16 cellular contexts compared by ENCODE assay signal in the genomic region with DNA sequence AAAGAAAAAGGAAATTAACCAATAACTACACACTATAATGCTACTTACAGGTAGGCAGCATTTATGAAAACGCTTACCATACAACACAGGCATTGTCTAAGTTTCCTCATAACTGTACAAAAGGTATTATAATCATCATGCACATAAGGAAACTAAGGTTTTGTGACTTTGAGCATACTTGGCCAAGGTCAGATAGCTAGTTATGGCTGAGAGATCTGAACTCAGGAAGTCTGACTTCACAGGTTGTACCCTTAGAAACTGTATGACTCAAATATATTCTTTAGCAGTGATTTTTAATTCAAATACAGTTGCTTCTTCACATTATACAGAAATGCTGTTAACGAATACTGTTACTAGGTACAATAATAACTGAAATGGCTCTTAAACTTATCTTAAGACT.
DNase-seq lines count a peak whose midpoint lies in the region; ATAC-seq and TF ChIP-seq lines count a peak whose summit lies in the region.
"Had no signal": no experiment of that assay in that cellular context is flagged by ENCODE, and none has a peak within 500 bp of the region (broad histone marks: within the 10 kb centered on the region; RNA-seq: fewer than 3 reads in every experiment).

No MANE protein-coding gene starts in this region.

- H3K4me1 Mint-ChIP-seq in activated CD8-positive, alpha-beta T cell treated with anti-CD3 and anti-CD28 coated beads for 36 hours (ENCODE audit: low read depth), result peaks cover 41% of the 10 kb centered on the region
- H3K4me1 Mint-ChIP-seq in activated CD8-positive, alpha-beta T cell treated with anti-CD3 and anti-CD28 coated beads, Interleukin-2, amount 10 ng/mL, durations not matched to agents 7 days and 5 days (ENCODE audit: low read depth), result peaks cover 43% of the 10 kb centered on the region
- peaks cover 19 to 67% (median 65%) of the 10 kb centered on the region in 7 donors for H3K4me1 Mint-ChIP-seq in naive thymus-derived CD4-positive, alpha-beta T cell

- peak; percentile 42 for ATAC-seq in activated CD8-positive, alpha-beta T cell treated with anti-CD3 and anti-CD28 coated beads for 36 hours
- no peak for ATAC-seq in activated CD8-positive, alpha-beta T cell treated with anti-CD3 and anti-CD28 coated beads, Interleukin-2, amount 10 ng/mL, durations not matched to agents 7 days and 5 days
- peak; percentile 70 for ATAC-seq in GM19463 (IDR thresholded peaks at IDR 0.05; ENCODE audit: unreplicated experiment)
- peak; percentile 60 for ATAC-seq in HG03565 (IDR thresholded peaks at IDR 0.05; ENCODE audit: unreplicated experiment)
- ATAC-seq in naive thymus-derived CD4-positive, alpha-beta T cell, result no peak
- no peak for ATAC-seq in upper lobe of left lung (ENCODE audit: low FRiP score in 2 of 2)

- H3K9me3 Mint-ChIP-seq in activated CD8-positive, alpha-beta T cell treated with anti-CD3 and anti-CD28 coated beads for 36 hours, result no peaks in the 10 kb centered on the region
- no peaks in the 10 kb centered on the region for H3K9me3 Mint-ChIP-seq in activated CD8-positive, alpha-beta T cell treated with anti-CD3 and anti-CD28 coated beads, Interleukin-2, amount 10 ng/mL, durations not matched to agents 7 days and 5 days (ENCODE audit: insufficient read depth)
- no peaks in the 10 kb centered on the region for H3K9me3 Mint-ChIP-seq in naive thymus-derived CD4-positive, alpha-beta T cell

- no peak for TF ChIP-seq POLR2A in upper lobe of left lung (IDR thresholded peaks at IDR 0.05)

- H3K36me3 Mint-ChIP-seq in activated CD8-positive, alpha-beta T cell treated with anti-CD3 and anti-CD28 coated beads for 36 hours (ENCODE audit: low read depth), result peaks cover 45% of the 10 kb centered on the region
- H3K36me3 Mint-ChIP-seq in activated CD8-positive, alpha-beta T cell treated with anti-CD3 and anti-CD28 coated beads, Interleukin-2, amount 10 ng/mL, durations not matched to agents 7 days and 5 days (ENCODE audit: low read depth), result peaks cover 52% of the 10 kb centered on the region
- peaks cover 4 to 36% (median 26%) of the 10 kb centered on the region in 5 donors for H3K36me3 Mint-ChIP-seq in naive thymus-derived CD4-positive, alpha-beta T cell

- no peak overlapping the region for H3K27ac ChIP-seq in naive thymus-derived CD4-positive, alpha-beta T cell (ENCODE audit: low read depth, low read length)
- no peak overlapping the region for H3K27ac ChIP-seq in upper lobe of left lung
- H3K27ac ChIP-seq: HL-60, Peyer's patch had no signal

- no peaks in the 10 kb centered on the region for H3K27me3 Mint-ChIP-seq in activated CD8-positive, alpha-beta T cell treated with anti-CD3 and anti-CD28 coated beads for 36 hours
- no peaks in the 10 kb centered on the region for H3K27me3 Mint-ChIP-seq in activated CD8-positive, alpha-beta T cell treated with anti-CD3 and anti-CD28 coated beads, Interleukin-2, amount 10 ng/mL, durations not matched to agents 7 days and 5 days (ENCODE audit: low read depth)
- no peaks in the 10 kb centered on the region for H3K27me3 Mint-ChIP-seq in naive thymus-derived CD4-positive, alpha-beta T cell

- TF ChIP-seq CTCF in activated CD8-positive, alpha-beta T cell treated with anti-CD3 and anti-CD28 coated beads for 36 hours (IDR thresholded peaks at IDR 0.05), result no peak
- TF ChIP-seq CTCF in upper lobe of left lung (IDR thresholded peaks at IDR 0.05), result no peak

- intact Hi-C loops in activated CD8-positive, alpha-beta T cell treated with anti-CD3 and anti-CD28 coated beads for 36 hours (cut with micrococcal nuclease), result no loop called here
- intact Hi-C loops in naive thymus-derived CD4-positive, alpha-beta T cell (cut with micrococcal nuclease), result loop anchor here in 1 of 2 donors (1.0 kb wide), 1 partner anchor 8 kb away; no protein-coding TSS in a partner anchor

- H3K4me3 Mint-ChIP-seq in activated CD8-positive, alpha-beta T cell treated with anti-CD3 and anti-CD28 coated beads for 36 hours, result no peak overlapping the region
- no peak overlapping the region for H3K4me3 Mint-ChIP-seq in activated CD8-positive, alpha-beta T cell treated with anti-CD3 and anti-CD28 coated beads, Interleukin-2, amount 10 ng/mL, durations not matched to agents 7 days and 5 days
- H3K4me3 Mint-ChIP-seq in naive thymus-derived CD4-positive, alpha-beta T cell, result peak overlapping the region in 4 of 10 donors; percentile 17 to 58 (median 38)

- 81 to 89% methylated on average over 2 of the region's 2 CpGs for WGBS in upper lobe of left lung, 2 donors

- H3K36me3 ChIP-seq in naive thymus-derived CD4-positive, alpha-beta T cell (ENCODE audit: control insufficient read depth in 2 of 3, insufficient read depth in 3 of 3, low read length in 3 of 3), result peaks cover 11 to 20% (median 14%) of the 10 kb centered on the region in 3 experiments
- peaks cover 7 to 55% (median 30%) of the 10 kb centered on the region in 4 donors for H3K36me3 ChIP-seq in upper lobe of left lung

- peaks cover 18 to 45% of the 10 kb centered on the region in 2 donors for H3K4me1 ChIP-seq in naive thymus-derived CD4-positive, alpha-beta T cell (ENCODE audit: control insufficient read depth in 2 of 2, insufficient read depth in 2 of 2, low read length in 2 of 2)
- peaks cover 0 to 5% (median 0%) of the 10 kb centered on the region in 4 donors for H3K4me1 ChIP-seq in upper lobe of left lung
- H3K4me1 ChIP-seq: Caco-2, Peyer's patch had no signal

- DNase-seq in activated CD8-positive, alpha-beta T cell treated with anti-CD3 and anti-CD28 coated beads for 36 hours, result no peak
- DNase-seq in activated CD8-positive, alpha-beta T cell treated with anti-CD3 and anti-CD28 coated beads, Interleukin-2, amount 10 ng/mL, durations not matched to agents 7 days and 5 days, result no peak
- peak in 1 of 9 donors; percentile 15 for DNase-seq in naive thymus-derived CD4-positive, alpha-beta T cell
- DNase-seq in NAMALWA (ENCODE audit: low spot score) (no peak), upper lobe of left lung (no peak), NCI-H526 (lab: John Stamatoyannopoulos, UW) (no peak)
- DNase-seq: Caco-2; effector CD8-positive, alpha-beta T cell; mesendoderm; NCI-H1694 treated with DMSO at 0.1 percent for 48 hours; NCI-H524 treated with DMSO at 0.1 percent for 48 hours; Peyer's patch had no signal

- H3K27me3 ChIP-seq in naive thymus-derived CD4-positive, alpha-beta T cell (ENCODE audit: control insufficient read depth in 2 of 2, insufficient read depth in 2 of 2, low read length in 2 of 2), result no peaks in the 10 kb centered on the region
- no peaks in the 10 kb centered on the region for H3K27me3 ChIP-seq in upper lobe of left lung
- H3K27me3 ChIP-seq: Peyer's patch had no signal

- no peak overlapping the region for H3K4me3 ChIP-seq in naive thymus-derived CD4-positive, alpha-beta T cell (ENCODE audit: low read length)
- no peak overlapping the region for H3K4me3 ChIP-seq in upper lobe of left lung
- H3K4me3 ChIP-seq: Peyer's patch, skin epidermis had no signal

- no peak for TF ChIP-seq EP300 in upper lobe of left lung (IDR thresholded peaks at IDR 0.05)

- no peak overlapping the region for H3K27ac Mint-ChIP-seq in activated CD8-positive, alpha-beta T cell treated with anti-CD3 and anti-CD28 coated beads for 36 hours
- no peak overlapping the region for H3K27ac Mint-ChIP-seq in activated CD8-positive, alpha-beta T cell treated with anti-CD3 and anti-CD28 coated beads, Interleukin-2, amount 10 ng/mL, durations not matched to agents 7 days and 5 days
- H3K27ac Mint-ChIP-seq in naive thymus-derived CD4-positive, alpha-beta T cell, result peak overlapping the region in 8 of 9 donors; percentile 27 to 93 (median 74)

- no peaks in the 10 kb centered on the region for H3K9me3 ChIP-seq in naive thymus-derived CD4-positive, alpha-beta T cell (ENCODE audit: control insufficient read depth in 2 of 3, low read length in 3 of 3)
- H3K9me3 ChIP-seq in upper lobe of left lung, result no peaks in the 10 kb centered on the region
- H3K9me3 ChIP-seq: Caco-2, Peyer's patch had no signal

- CTCF ChIA-PET in activated CD8-positive, alpha-beta T cell treated with anti-CD3 and anti-CD28 coated beads for 36 hours (lab: Charles Lee), result interaction anchor here (0.6 to 2.2 kb wide), 4 partner anchors 9 to 33 kb away, joined by 3 to 9 read pairs (median 4); no protein-coding TSS in a partner anchor
- CTCF ChIA-PET in activated CD8-positive, alpha-beta T cell treated with anti-CD3 and anti-CD28 coated beads, Interleukin-2, amount 10 ng/mL, durations not matched to agents 7 days and 5 days (lab: Charles Lee), result interaction anchor here (1.5 kb wide), 1 partner anchor 51 kb away, joined by 5 read pairs; no protein-coding TSS in a partner anchor
- CTCF ChIA-PET in naive thymus-derived CD4-positive, alpha-beta T cell (lab: Charles Lee), result no interaction called here

- POLR2A ChIA-PET in activated CD8-positive, alpha-beta T cell treated with anti-CD3 and anti-CD28 coated beads for 36 hours (lab: Charles Lee), result no interaction called here
- POLR2A ChIA-PET in activated CD8-positive, alpha-beta T cell treated with anti-CD3 and anti-CD28 coated beads, Interleukin-2, amount 10 ng/mL, durations not matched to agents 7 days and 5 days (lab: Charles Lee), result interaction anchor here (1.0 kb wide), 1 partner anchor 89 kb away, joined by 3 read pairs; a partner anchor contains a TSS
- POLR2A ChIA-PET in naive thymus-derived CD4-positive, alpha-beta T cell (lab: Charles Lee), result interaction anchor here (0.9 to 1.1 kb wide), 2 partner anchors 10 to 90 kb away, joined by 3 to 4 read pairs; a partner anchor contains a TSS

Comparison
In these comparisons a context has a peak if more than half of its experiments do, and no peak if none do; other contexts are left out.
1. ATAC-seq: peak in activated CD8-positive, alpha-beta T cell treated with anti-CD3 and anti-CD28 coated beads for 36 hours (single experiment), GM19463 (single experiment) and HG03565 (single experiment); none in activated CD8-positive, alpha-beta T cell treated with anti-CD3 and anti-CD28 coated beads, Interleukin-2, amount 10 ng/mL, durations not matched to agents 7 days and 5 days (single experiment), naive thymus-derived CD4-positive, alpha-beta T cell (single experiment) and upper lobe of left lung (0 of 2).
2. H3K27ac Mint-ChIP-seq: peak in naive thymus-derived CD4-positive, alpha-beta T cell (8 of 9); none in activated CD8-positive, alpha-beta T cell treated with anti-CD3 and anti-CD28 coated beads for 36 hours (single experiment) and activated CD8-positive, alpha-beta T cell treated with anti-CD3 and anti-CD28 coated beads, Interleukin-2, amount 10 ng/mL, durations not matched to agents 7 days and 5 days (single experiment).